4 cellular contexts compared by ENCODE assay signal in the genomic region with DNA sequence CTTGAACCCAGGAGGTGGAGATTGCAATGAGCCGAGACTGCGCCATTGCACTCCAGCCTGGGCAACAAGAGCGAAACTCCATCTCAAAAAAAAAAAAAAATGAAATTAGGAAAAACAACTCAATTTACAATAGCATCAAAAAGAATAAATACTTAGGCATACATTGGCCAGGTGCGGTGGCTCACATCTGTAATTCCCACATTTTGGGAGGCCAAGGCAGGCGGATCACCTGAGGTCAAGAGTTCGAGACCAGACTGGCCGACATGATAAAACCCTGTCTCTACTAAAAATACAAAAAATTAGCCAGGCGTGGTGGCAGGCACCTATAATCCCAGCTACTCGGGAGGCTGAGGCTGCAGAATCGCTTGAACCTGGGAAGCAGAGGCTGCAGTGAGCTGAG. TPM values are rescaled to one million over a fixed set of nuclear protein-coding genes. Genes with fewer than 3 reads are reported as not detected.
"Had no signal": no experiment of that assay in that cellular context is flagged by ENCODE, and none has a peak within 500 bp of the region (broad histone marks: within the 10 kb centered on the region; RNA-seq: fewer than 3 reads in every experiment).

No MANE protein-coding gene starts in this region.

RNA-seq across cellular contexts. Expression of a gene that starts 17.0 kb away (rescaled TPM):
- total RNA-seq: cardiac septum, osteoblast, pulmonary artery endothelial cell had no signal

RNA-seq across cellular contexts. Expression of a gene that starts 52.4 kb away (rescaled TPM):
- total RNA-seq: T-helper 1 cell treated with Interleukin-12 subunit alpha and Interleukin-12 subunit beta and Interleukin-4 antibody, amounts not matched to agents 30 ng/mL and 1 ng/mL, for 36 hours had no signal
